6 cellular contexts compared by ENCODE assay signal in the genomic region with DNA sequence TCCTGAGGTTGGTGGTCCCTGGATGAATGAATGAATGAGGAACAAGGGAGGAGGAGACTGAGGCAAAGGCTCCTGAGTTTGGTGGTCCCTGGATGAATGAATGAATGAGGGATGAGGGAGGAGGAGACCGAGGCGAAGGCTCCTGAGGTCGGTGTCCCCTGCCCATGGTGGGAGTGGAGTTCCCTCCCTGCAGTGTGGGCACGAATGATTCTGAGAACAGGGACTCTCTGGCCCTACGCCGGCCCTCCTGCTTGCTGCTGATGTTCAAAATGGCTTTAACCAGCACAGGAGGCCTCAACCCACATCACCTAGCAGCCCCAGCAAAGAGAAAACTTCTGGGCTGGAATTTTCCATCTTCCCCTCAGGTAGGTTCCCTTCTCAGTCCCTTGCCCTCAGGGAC.
"Had no signal": no experiment of that assay in that cellular context is flagged by ENCODE, and none has a peak within 500 bp of the region (broad histone marks: within the 10 kb centered on the region; RNA-seq: fewer than 3 reads in every experiment).

No MANE protein-coding gene starts in this region.

- H3K27ac ChIP-seq: HL-60 had no signal

- H3K36me3 ChIP-seq: HAP-1 had no signal

- H3K4me3 ChIP-seq: GM23338, HAP-1 had no signal

- H3K9me3 ChIP-seq: HAP-1 had no signal

- H3K4me2 ChIP-seq: GM23338 had no signal

- H3K27ac Mint-ChIP-seq: GM23338, HFFc6 had no signal

- ATAC-seq: GM23338, HCT116 had no signal

- H3K4me3 Mint-ChIP-seq: GM23338, HFFc6 had no signal

- H3K4me1 ChIP-seq: HAP-1 had no signal

- DNase-seq: HFFc6, IMR-90 had no signal

- H2AFZ ChIP-seq: GM23338 had no signal
